In genomic region chr5:136447576-136447975, GRCh38 we compare ENCODE assay signal across 5 cellular contexts.
A peak's percentile ranks its signal among the peaks of the same experiment; 100 is the strongest.
DNase-seq lines count a peak whose midpoint lies in the region; ATAC-seq and TF ChIP-seq lines count a peak whose summit lies in the region.
"Not testable (repeated sequence)": the region's sequence is repeated elsewhere in the genome, so short reads cannot be mapped to it uniquely, and the experiment has no call there.

No MANE protein-coding gene starts in this region.

- not testable (repeated sequence) for H3K9ac ChIP-seq in H9 (ENCODE audit: extremely low read depth, insufficient read length, low read length); mammary epithelial cell (ENCODE audit: insufficient read depth, low read length); endodermal cell (ENCODE audit: extremely low read depth, low read length, poor library complexity, severe bottlenecking); smooth muscle cell (ENCODE audit: low read depth)

- H3K27me3 ChIP-seq in H9 (ENCODE audit: insufficient read depth, low read length); mammary epithelial cell (ENCODE audit: insufficient read depth, low read length); endodermal cell (ENCODE audit: control insufficient read depth, insufficient read depth, low read length, poor library complexity, severe bottlenecking); foreskin keratinocyte; smooth muscle cell (ENCODE audit: low read depth): not testable (repeated sequence)

- not testable (repeated sequence) for BruUV-seq in mammary epithelial cell (replicated peaks; lab: Mats Ljungman, UMichigan)

- not testable (repeated sequence) for H2BK20ac ChIP-seq in H9 (ENCODE audit: low read depth, low read length, poor library complexity, severe bottlenecking)

- intact Hi-C loops in mammary epithelial cell (cut with micrococcal nuclease), result not testable (repeated sequence)

- not testable (repeated sequence) for H3K4me2 ChIP-seq in H9 (ENCODE audit: insufficient read depth, insufficient read length, low read length); mammary epithelial cell (ENCODE audit: insufficient read depth, low read depth, low read length); smooth muscle cell

- not testable (repeated sequence) for ATAC-seq in foreskin keratinocyte

- not testable (repeated sequence) for H2AFZ ChIP-seq in H9 (ENCODE audit: low read length)
- peak overlapping the region; percentile 27 for H2AFZ ChIP-seq in mammary epithelial cell (ENCODE audit: low read depth, low read length)
- H2AFZ ChIP-seq in smooth muscle cell (ENCODE audit: low read depth), result peak overlapping the region; percentile 25

- not testable (repeated sequence) for H3K56ac ChIP-seq in H9 (ENCODE audit: insufficient read length, low read depth, low read length)

- not testable (repeated sequence) for H3K27ac ChIP-seq in H9 (ENCODE audit: insufficient read length, low read depth, low read length); mammary epithelial cell (ENCODE audit: insufficient read depth, low read depth, low read length); endodermal cell (ENCODE audit: low read depth, low read length); foreskin keratinocyte; smooth muscle cell (ENCODE audit: low read depth)

- not testable (repeated sequence) for H4K8ac ChIP-seq in H9 (replicated peaks; ENCODE audit: insufficient read length, low read depth, low read length)

- not testable (repeated sequence) for H3K4me1 ChIP-seq in H9 (ENCODE audit: insufficient read depth, low read length); mammary epithelial cell (ENCODE audit: insufficient read depth, low read length); endodermal cell (ENCODE audit: control insufficient read depth, insufficient read depth, low read length); foreskin keratinocyte; smooth muscle cell (ENCODE audit: low read depth)

- not testable (repeated sequence) for H2AK5ac ChIP-seq in H9 (ENCODE audit: insufficient read length, low read length)

- H3K4me1 Mint-ChIP-seq in H9 (peaks cover 17 to 27% of the 10 kb centered on the region in 2 experiments), endodermal cell (peaks cover 21% of the 10 kb centered on the region)

- not testable (repeated sequence) for H3K9me3 ChIP-seq in H9 (ENCODE audit: control insufficient read depth, low read depth, low read length); mammary epithelial cell (replicated peaks; ENCODE audit: insufficient read depth, low read length); smooth muscle cell (replicated peaks; ENCODE audit: low read depth)
- H3K9me3 ChIP-seq in endodermal cell (ENCODE audit: control insufficient read depth, low read length), result peaks cover 46% of the 10 kb centered on the region

- not testable (repeated sequence) for H3K23me2 ChIP-seq in H9 (ENCODE audit: insufficient read length, low read depth, low read length, poor library complexity, severe bottlenecking)

- not testable (repeated sequence) for H2BK12ac ChIP-seq in H9 (ENCODE audit: insufficient read length, low read depth, low read length)

- H3K4me3 ChIP-seq in mammary epithelial cell (replicated peaks in 1 of 3; ENCODE audit: insufficient read depth in 1 of 3, low read depth in 2 of 3, low read length in 3 of 3); smooth muscle cell: not testable (repeated sequence)
- peak overlapping the region; percentile 70 for H3K4me3 ChIP-seq in endodermal cell (ENCODE audit: low read length)

- TF ChIP-seq CTCF in H9 (conservative IDR thresholded peaks at IDR 0.05); mammary epithelial cell (conservative IDR thresholded peaks at IDR 0.05 in 1 of 2, IDR thresholded peaks at IDR 0.05 in 1 of 2; ENCODE audit: extremely low read depth in 1 of 2, insufficient read depth in 1 of 2, low read depth in 1 of 2, low read length in 2 of 2); endodermal cell (conservative IDR thresholded peaks at IDR 0.05); foreskin keratinocyte (conservative IDR thresholded peaks at IDR 0.05); smooth muscle cell (IDR thresholded peaks at IDR 0.05; ENCODE audit: borderline replicate concordance, insufficient read depth, poor library complexity, severe bottlenecking): not testable (repeated sequence)

- H3T11ph ChIP-seq in H9 (ENCODE audit: low read length), result not testable (repeated sequence)

- DNase-seq in H9; endodermal cell; smooth muscle cell (lab: John Stamatoyannopoulos, UW; ENCODE audit: unreplicated experiment): not testable (repeated sequence)
- DNase-seq in mammary epithelial cell (peak; percentile 19), foreskin keratinocyte (peak; percentile 34 to 60)

- H4K5ac ChIP-seq in H9 (ENCODE audit: insufficient read length, low read depth, low read length), result not testable (repeated sequence)

- not testable (repeated sequence) for H4K20me1 ChIP-seq in H9 (ENCODE audit: control insufficient read depth, insufficient read depth, insufficient read length); mammary epithelial cell (ENCODE audit: insufficient read depth, low read length); smooth muscle cell (ENCODE audit: low read depth)

- H3K4me3 Mint-ChIP-seq in H9, endodermal cell: not testable (repeated sequence)

- H3K36me3 ChIP-seq in mammary epithelial cell (ENCODE audit: insufficient read depth, low read length); endodermal cell (ENCODE audit: control insufficient read depth, insufficient read depth, low read length); smooth muscle cell (ENCODE audit: low read depth): not testable (repeated sequence)

- not testable (repeated sequence) for H3K23ac ChIP-seq in H9 (ENCODE audit: insufficient read length, low read depth, low read length)

- not testable (repeated sequence) for H3K4ac ChIP-seq in H9 (ENCODE audit: low read depth, low read length)

- CTCF ChIA-PET in mammary epithelial cell (lab: Charles Lee; ENCODE audit: low non-redundant PET), result interaction anchor here (0.6 kb wide), 1 partner anchor 15 kb away, joined by 4 read pairs; no protein-coding TSS in a partner anchor

- H3K14ac ChIP-seq in H9 (ENCODE audit: insufficient read depth, low read length), result not testable (repeated sequence)

- H2BK15ac ChIP-seq in H9 (ENCODE audit: low read depth, low read length), result not testable (repeated sequence)

- dilution Hi-C loops in mammary epithelial cell (cut with HindIII; ENCODE audit: low sequenced_read_pairs), result not testable (repeated sequence)

- peaks cover 2 to 33% (median 7%) of the 10 kb centered on the region in 3 experiments; a peak in 6 of 7 replicates for H3K36me3 Mint-ChIP-seq in H9 (ENCODE audit: insufficient read depth in 1 of 3, low read depth in 3 of 3)
- peaks cover 11% of the 10 kb centered on the region for H3K36me3 Mint-ChIP-seq in endodermal cell (ENCODE audit: low read depth)

- not testable (repeated sequence) for H4K91ac ChIP-seq in H9 (ENCODE audit: insufficient read length, low read depth, low read length)

- H2BK5ac ChIP-seq in H9 (ENCODE audit: insufficient read length, low read length), result not testable (repeated sequence)

- not testable (repeated sequence) for H2BK120ac ChIP-seq in H9 (ENCODE audit: low read depth, low read length, poor library complexity, severe bottlenecking)

- H3K27me3 Mint-ChIP-seq in H9 (ENCODE audit: low read depth); endodermal cell (ENCODE audit: insufficient read depth): not testable (repeated sequence)

- in situ Hi-C loops in mammary epithelial cell (cut with MboI; ENCODE audit: low sequenced_read_pairs in 2 of 2), result not testable (repeated sequence)

- peak overlapping the region in 2 of 3 experiments; percentile 36 to 79; a peak in 2 of 7 replicates for H3K27ac Mint-ChIP-seq in H9
- H3K27ac Mint-ChIP-seq in endodermal cell, result not testable (repeated sequence)

- H3K9me3 Mint-ChIP-seq in H9 (peaks cover 13 to 24% of the 10 kb centered on the region in 2 experiments), endodermal cell (peaks cover 67% of the 10 kb centered on the region)

- no CpG with 5 or more reads among the region's 2 CpGs for WGBS in H9 (ENCODE audit: extremely low coverage, insufficient read length, low lambda C conversion rate)
- 17% methylated on average over 2 of the region's 2 CpGs for WGBS in mammary epithelial cell (ENCODE audit: low coverage, missing lambda C conversion rate)
- WGBS in endodermal cell (ENCODE audit: insufficient coverage in 1 of 2, insufficient read length in 1 of 2), 2 experiments, result 90% methylated on average over 2 of the region's 2 CpGs; no CpG with 5 or more reads in 1 of the 2 experiments
- 84% methylated on average over 2 of the region's 2 CpGs for WGBS in smooth muscle cell (ENCODE audit: low lambda C conversion rate)

- not testable (repeated sequence) for H3K18ac ChIP-seq in H9 (ENCODE audit: insufficient read length, low read depth, low read length)

- not testable (repeated sequence) for H3K79me1 ChIP-seq in H9 (ENCODE audit: insufficient read depth, low read depth, low read length, poor library complexity, severe bottlenecking)

- not testable (repeated sequence) for H3F3A ChIP-seq in smooth muscle cell (ENCODE audit: low read depth)

- H3K79me2 ChIP-seq in H9 (ENCODE audit: insufficient read depth, low read length); mammary epithelial cell (ENCODE audit: insufficient read depth, low read length); smooth muscle cell (ENCODE audit: low read depth): not testable (repeated sequence)
